Comparison of ENCODE assay signal across 23 cellular contexts in the genomic region with DNA sequence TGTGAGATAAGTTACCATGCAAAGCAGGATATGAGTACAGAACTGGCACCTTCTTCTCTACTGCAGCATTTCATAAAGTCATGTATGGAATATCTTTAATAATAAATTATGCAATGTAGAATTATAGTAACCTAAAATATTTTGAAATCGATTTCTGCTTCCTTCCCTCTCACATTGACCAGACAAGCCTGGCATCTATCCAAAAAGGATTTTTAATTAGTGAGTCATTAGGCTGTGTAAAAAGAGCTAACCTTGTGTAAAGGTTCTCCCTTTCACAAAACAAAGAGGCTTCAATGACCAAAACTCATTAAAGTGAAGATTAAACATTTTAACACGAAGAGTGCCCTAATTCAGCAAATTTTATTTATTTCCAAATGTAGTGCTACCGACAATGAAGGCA. TPM values are rescaled to one million over a fixed set of nuclear protein-coding genes. Genes with fewer than 3 reads are reported as not detected.
A peak's percentile ranks its signal among the peaks of the same experiment; 100 is the strongest.
DNase-seq lines count a peak whose midpoint lies in the region; FAIRE-seq and TF ChIP-seq lines count a peak whose summit lies in the region.
"Had no signal": no experiment of that assay in that cellular context is flagged by ENCODE, and none has a peak within 500 bp of the region (broad histone marks: within the 10 kb centered on the region; RNA-seq: fewer than 3 reads in every experiment).

No MANE protein-coding gene starts in this region.

- no peak for FAIRE-seq in kidney (lab: Jason Lieb, UNC)
- FAIRE-seq: frontal cortex, keratinocyte had no signal

- DNase-seq in CD14-positive monocyte (ENCODE audit: low spot score) = no peak
- DNase-seq in HCEC 1CT = peak; percentile 22
- DNase-seq in NCI-H748 (lab: John Stamatoyannopoulos, UW; ENCODE audit: unreplicated experiment) = peak; percentile 63
- peak; percentile 16 for DNase-seq in choroid plexus epithelial cell (ENCODE audit: low read depth)
- no peak for DNase-seq in kidney
- no peak for DNase-seq in DMS53 (lab: John Stamatoyannopoulos, UW)
- DNase-seq in RPMI8226 = no peak
- DNase-seq: activated CD4-positive, alpha-beta T cell treated with anti-CD3 and anti-CD28 coated beads, Interleukin-2, amount 10 ng/mL, durations not matched to agents 7 days and 5 days; activated naive CD8-positive, alpha-beta T cell treated with anti-CD3 and anti-CD28 coated beads, Interleukin-2, amount 50 U/mL, for 24 hours; dorsolateral prefrontal cortex; naive B cell; OCI-M1; retina; SJCRH30; stimulated activated CD4-positive, alpha-beta T cell treated with anti-CD3 and anti-CD28 coated beads, Interleukin-4, amount 100 ng/mL, for 1 hour; stimulated activated naive CD8-positive, alpha-beta T cell treated with anti-CD3 and anti-CD28 coated beads, Interleukin-15, Interleukin-2, amounts not matched to agents 100 U/mL and 50 U/mL, for 24 hours had no signal

- no peak overlapping the region for H3K4me3 ChIP-seq in choroid plexus epithelial cell (ENCODE audit: low read depth, low read length)
- H3K4me3 ChIP-seq in kidney (ENCODE audit: low read length in 2 of 2) = no peak overlapping the region
- H3K4me3 ChIP-seq: cardiac muscle cell, dorsolateral prefrontal cortex, HAP-1, SJCRH30, tibial nerve had no signal

- H3K4me1 Mint-ChIP-seq in CD14-positive monocyte = peaks cover 25% of the 10 kb centered on the region
- H3K4me1 Mint-ChIP-seq: activated CD4-positive, alpha-beta T cell treated with anti-CD3 and anti-CD28 coated beads, Interleukin-2, amount 10 ng/mL, durations not matched to agents 7 days and 5 days; activated naive CD8-positive, alpha-beta T cell treated with anti-CD3 and anti-CD28 coated beads, Interleukin-2, amount 50 U/mL, for 24 hours had no signal

- peaks cover 3 to 11% (median 4%) of the 10 kb centered on the region in 7 donors for H3K9me3 Mint-ChIP-seq in CD14-positive monocyte
- H3K9me3 Mint-ChIP-seq: activated CD4-positive, alpha-beta T cell treated with anti-CD3 and anti-CD28 coated beads, Interleukin-2, amount 10 ng/mL, durations not matched to agents 7 days and 5 days; activated T-helper 2 cell treated with anti-CD3 and anti-CD28 coated beads, Interferon-gamma antibody, Interleukin-2, Interleukin-4, amounts not matched to agents 10 μg/mL and 5 μg/mL and 100 μg/mL, durations not matched to agents 14 hours and 24 hours and 36 hours had no signal

- no peak overlapping the region for H3K27ac ChIP-seq in kidney (ENCODE audit: low read depth in 2 of 2, low read length in 2 of 2)
- H3K27ac ChIP-seq: cardiac muscle cell, dorsolateral prefrontal cortex, SJCRH30, tibial nerve had no signal

- no peak overlapping the region for H3K4me3 Mint-ChIP-seq in CD14-positive monocyte
- H3K4me3 Mint-ChIP-seq: activated CD4-positive, alpha-beta T cell treated with anti-CD3 and anti-CD28 coated beads, Interleukin-2, amount 10 ng/mL, durations not matched to agents 7 days and 5 days; activated naive CD8-positive, alpha-beta T cell treated with anti-CD3 and anti-CD28 coated beads, Interleukin-2, amount 50 U/mL, for 24 hours; memory B cell; naive B cell had no signal

- H3K36me3 Mint-ChIP-seq in CD14-positive monocyte = no peaks in the 10 kb centered on the region
- H3K36me3 Mint-ChIP-seq: naive B cell had no signal

- H3K9ac ChIP-seq in kidney (ENCODE audit: low read length in 2 of 2) = no peak overlapping the region

- H3K36me3 ChIP-seq in kidney (ENCODE audit: control insufficient read depth in 1 of 2, insufficient read depth in 2 of 2, low read length in 2 of 2) = no peaks in the 10 kb centered on the region
- H3K36me3 ChIP-seq: cardiac muscle cell, HAP-1, SJCRH30, tibial nerve had no signal

- TF ChIP-seq CTCF in CD14-positive monocyte (IDR thresholded peaks at IDR 0.05) = no peak
- TF ChIP-seq CTCF in choroid plexus epithelial cell (conservative IDR thresholded peaks at IDR 0.05; ENCODE audit: low read depth, low read length) = no peak
- no peak for TF ChIP-seq CTCF in kidney (IDR thresholded peaks at IDR 0.05; ENCODE audit: borderline replicate concordance, extremely low read depth, insufficient read depth)

- no peaks in the 10 kb centered on the region for H3K4me1 ChIP-seq in kidney (ENCODE audit: control insufficient read depth in 1 of 2, insufficient read depth in 1 of 2, low read depth in 1 of 2, low read length in 2 of 2)
- H3K4me1 ChIP-seq: HAP-1, SJCRH30, tibial nerve had no signal

- intact Hi-C loops in CD14-positive monocyte (cut with micrococcal nuclease) (no loop called here), kidney (cut with DNase I) (no loop called here)

- peak overlapping the region; percentile 1 to 90 (median 19) for H3K27ac Mint-ChIP-seq in CD14-positive monocyte
- H3K27ac Mint-ChIP-seq: activated CD4-positive, alpha-beta T cell treated with anti-CD3 and anti-CD28 coated beads, Interleukin-2, amount 10 ng/mL, durations not matched to agents 7 days and 5 days; activated naive CD8-positive, alpha-beta T cell treated with anti-CD3 and anti-CD28 coated beads, Interleukin-2, amount 50 U/mL, for 24 hours; activated T-helper 2 cell treated with anti-CD3 and anti-CD28 coated beads, Interferon-gamma antibody, Interleukin-2, Interleukin-4, amounts not matched to agents 10 μg/mL and 5 μg/mL and 100 μg/mL, durations not matched to agents 14 hours and 24 hours and 36 hours had no signal

- H3K9me3 ChIP-seq in kidney (ENCODE audit: control insufficient read depth in 1 of 2, low read length in 2 of 2) = no peaks in the 10 kb centered on the region
- H3K9me3 ChIP-seq: HAP-1, SJCRH30, tibial nerve had no signal

- H3K27me3 Mint-ChIP-seq in CD14-positive monocyte (ENCODE audit: low read depth in 3 of 3) = no peaks in the 10 kb centered on the region
- H3K27me3 Mint-ChIP-seq: memory B cell, naive B cell had no signal

RNA-seq across cellular contexts. Expression of gene EXOC6, which starts 48.7 kb away (rescaled TPM):
- polyA plus RNA-seq in CD14-positive monocyte (1 to 10 TPM; 7.5 to 9.6 TPM), kidney (ENCODE audit: insufficient read depth, low read depth, low replicate concordance) (9.5 TPM)
- total RNA-seq in kidney = 17.0 TPM

Comparison
In these comparisons a context has a peak if more than half of its experiments do, and no peak if none do; other contexts are left out.
1. DNase-seq: peak in HCEC 1CT (single experiment), NCI-H748 (single experiment) and choroid plexus epithelial cell (single experiment); none in CD14-positive monocyte (single experiment), kidney (single experiment), DMS53 (single experiment) and RPMI8226 (single experiment).